ENCODE assay signal across 2 cellular contexts in genomic region chr6:87122477-87122876, GRCh38.
TF ChIP-seq lines count a peak whose summit lies in the region.

No MANE protein-coding gene starts in this region.

TF ChIP-seq in WTC11, 78 proteins besides CTCF, POLR2A, EP300 and RAD21 (continued from another document):
- no peak for TF ChIP-seq CDX4 (CRISPR knock-in tag; IDR thresholded peaks at IDR 0.05; ENCODE audit: borderline replicate concordance)
- no peak for TF ChIP-seq MYBL2 (CRISPR knock-in tag; IDR thresholded peaks at IDR 0.05)
- TF ChIP-seq SOX15 (CRISPR knock-in tag; IDR thresholded peaks at IDR 0.05): no peak
- TF ChIP-seq ZNF121 (CRISPR knock-in tag; IDR thresholded peaks at IDR 0.05): 0 out of 2 replicates have a peak, but pooled peaks have one; percentile 2
- no peak for TF ChIP-seq ESRRA (CRISPR knock-in tag; IDR thresholded peaks at IDR 0.05; ENCODE audit: borderline replicate concordance)
- TF ChIP-seq, protein P1, sequence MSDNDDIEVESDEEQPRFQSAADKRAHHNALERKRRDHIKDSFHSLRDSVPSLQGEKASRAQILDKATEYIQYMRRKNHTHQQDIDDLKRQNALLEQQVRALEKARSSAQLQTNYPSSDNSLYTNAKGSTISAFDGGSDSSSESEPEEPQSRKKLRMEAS (CRISPR knock-in tag; IDR thresholded peaks at IDR 0.05): peak; percentile 51; the same call in 1 of the 2 replicates

TF ChIP-seq in endothelial cell of umbilical vein, 7 proteins besides CTCF, POLR2A, EP300 and RAD21 (continued from another document):
- TF ChIP-seq, protein P1 (IDR thresholded peaks at IDR 0.05; ENCODE audit: insufficient read depth, insufficient read length): no peak
- TF ChIP-seq EZH2 (IDR thresholded peaks at IDR 0.05; ENCODE audit: borderline replicate concordance, low read depth, low read length, severe bottlenecking) (no peak), POLR2AphosphoS5 (IDR thresholded peaks at IDR 0.05; ENCODE audit: insufficient read depth, low read depth, low read length) (no peak), FOS (IDR thresholded peaks at IDR 0.05; ENCODE audit: borderline replicate concordance, insufficient read depth, low read length) (no peak), GATA2 (IDR thresholded peaks at IDR 0.05; ENCODE audit: insufficient read depth, insufficient read length, low read depth, low read length) (no peak)
TF ChIP-seq in endothelial cell of umbilical vein: peak in this region for 0.
